ENCODE assay signal across 1 cellular context in the genomic region with DNA sequence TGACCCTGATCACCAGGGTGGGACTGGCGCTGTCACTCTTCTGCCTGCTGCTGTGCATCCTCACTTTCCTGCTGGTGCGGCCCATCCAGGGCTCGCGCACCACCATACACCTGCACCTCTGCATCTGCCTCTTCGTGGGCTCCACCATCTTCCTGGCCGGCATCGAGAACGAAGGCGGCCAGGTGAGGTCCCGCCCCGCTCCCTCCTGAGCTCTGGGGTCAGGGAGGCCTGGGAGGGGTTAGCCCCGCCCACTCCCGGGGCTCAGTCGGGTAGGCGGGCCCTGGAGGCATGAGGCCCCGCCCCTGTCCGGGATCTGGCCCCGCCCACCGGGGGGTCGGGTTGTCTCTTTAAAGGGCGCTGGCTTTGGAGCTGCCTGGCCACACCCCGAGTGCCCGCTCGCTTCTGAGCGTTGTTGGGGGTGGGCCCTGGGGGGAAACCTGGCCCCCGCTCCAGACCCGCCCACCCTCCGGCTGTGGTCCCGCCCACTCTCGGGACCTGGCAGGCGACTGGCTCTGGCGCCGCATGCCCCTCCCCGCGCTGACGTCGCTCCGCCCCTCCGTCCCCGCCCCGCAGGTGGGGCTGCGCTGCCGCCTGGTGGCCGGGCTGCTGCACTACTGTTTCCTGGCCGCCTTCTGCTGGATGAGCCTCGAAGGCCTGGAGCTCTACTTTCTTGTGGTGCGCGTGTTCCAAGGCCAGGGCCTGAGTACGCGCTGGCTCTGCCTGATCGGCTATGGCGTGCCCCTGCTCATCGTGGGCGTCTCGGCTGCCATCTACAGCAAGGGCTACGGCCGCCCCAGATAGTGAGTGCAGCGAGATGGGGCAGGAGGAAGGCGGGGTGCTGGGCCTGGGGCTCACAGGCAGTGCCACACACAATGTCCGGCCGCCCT.
TF ChIP-seq lines count a peak whose summit lies in the region.

No MANE protein-coding gene starts in this region.

TF ChIP-seq in GM12878, 131 proteins besides CTCF, POLR2A, EP300 and RAD21:
- no peak for TF ChIP-seq ETV6 (conservative IDR thresholded peaks at IDR 0.05 in 1 of 2, IDR thresholded peaks at IDR 0.05 in 1 of 2; ENCODE audit: borderline replicate concordance in 1 of 2, low read depth in 1 of 2)
- no peak for TF ChIP-seq YBX1 (IDR thresholded peaks at IDR 0.05)
- TF ChIP-seq HDGF (IDR thresholded peaks at IDR 0.05): peak; percentile 60; the same call in 1 of the 2 replicates
- 0 out of 2 replicates have a peak, but pooled peaks have one; percentile 47 for TF ChIP-seq TCF12 (IDR thresholded peaks at IDR 0.05; ENCODE audit: low read depth, low read length)
- peak; percentile 12; the same call in 1 of the 2 replicates for TF ChIP-seq IKZF1 (conservative IDR thresholded peaks at IDR 0.05)
- TF ChIP-seq SRF (IDR thresholded peaks at IDR 0.05; ENCODE audit: low read depth in 2 of 2, low read length in 2 of 2): 0 out of 4 replicates have a peak, but pooled peaks of 1 of the 2 experiments have one; percentile 5
- TF ChIP-seq BHLHE40 (IDR thresholded peaks at IDR 0.05; ENCODE audit: borderline replicate concordance in 1 of 2, low read depth in 2 of 2, low read length in 1 of 2): peak in 1 of 2 experiments; percentile 52; a peak in 1 of 4 replicates
- peak; percentile 64 for TF ChIP-seq SP1 (IDR thresholded peaks at IDR 0.05; ENCODE audit: low read depth, low read length)
- TF ChIP-seq PML (IDR thresholded peaks at IDR 0.05; ENCODE audit: low read length): peak; percentile 49; the same call in 1 of the 2 replicates
- peak in 1 of 2 experiments; percentile 30; a peak in 1 of 3 replicates for TF ChIP-seq EGR1 (IDR thresholded peaks at IDR 0.05; ENCODE audit: borderline replicate concordance in 1 of 2, low read depth in 2 of 2, low read length in 2 of 2)
- TF ChIP-seq, protein P1, sequence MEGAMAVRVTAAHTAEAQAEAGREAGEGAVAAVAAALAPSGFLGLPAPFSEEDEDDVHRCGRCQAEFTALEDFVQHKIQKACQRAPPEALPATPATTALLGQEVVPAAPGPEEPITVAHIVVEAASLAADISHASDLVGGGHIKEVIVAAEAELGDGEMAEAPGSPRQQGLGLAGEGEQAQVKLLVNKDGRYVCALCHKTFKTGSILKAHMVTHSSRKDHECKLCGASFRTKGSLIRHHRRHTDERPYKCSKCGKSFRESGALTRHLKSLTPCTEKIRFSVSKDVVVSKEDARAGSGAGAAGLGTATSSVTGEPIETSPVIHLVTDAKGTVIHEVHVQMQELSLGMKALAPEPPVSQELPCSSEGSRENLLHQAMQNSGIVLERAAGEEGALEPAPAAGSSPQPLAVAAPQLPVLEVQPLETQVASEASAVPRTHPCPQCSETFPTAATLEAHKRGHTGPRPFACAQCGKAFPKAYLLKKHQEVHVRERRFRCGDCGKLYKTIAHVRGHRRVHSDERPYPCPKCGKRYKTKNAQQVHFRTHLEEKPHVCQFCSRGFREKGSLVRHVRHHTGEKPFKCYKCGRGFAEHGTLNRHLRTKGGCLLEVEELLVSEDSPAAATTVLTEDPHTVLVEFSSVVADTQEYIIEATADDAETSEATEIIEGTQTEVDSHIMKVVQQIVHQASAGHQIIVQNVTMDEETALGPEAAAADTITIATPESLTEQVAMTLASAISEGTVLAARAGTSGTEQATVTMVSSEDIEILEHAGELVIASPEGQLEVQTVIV (IDR thresholded peaks at IDR 0.05; ENCODE audit: borderline replicate concordance, partially characterized antibody): no peak
- no peak for TF ChIP-seq TARDBP (IDR thresholded peaks at IDR 0.05; ENCODE audit: borderline replicate concordance)
- TF ChIP-seq CREB1 (IDR thresholded peaks at IDR 0.05; ENCODE audit: low read depth): peak; percentile 78
- peak; percentile 81 for TF ChIP-seq YY1 (IDR thresholded peaks at IDR 0.05; ENCODE audit: low read depth, low read length)
- TF ChIP-seq POLR2AphosphoS5 (IDR thresholded peaks at IDR 0.05; ENCODE audit: low read length): peak; percentile 51; the same call in 1 of the 2 replicates
- 0 out of 2 replicates have a peak, but pooled peaks have one; percentile 58 for TF ChIP-seq TCF3 (IDR thresholded peaks at IDR 0.05; ENCODE audit: borderline replicate concordance, insufficient read depth, low read depth, low read length)
- TF ChIP-seq, protein P2, sequence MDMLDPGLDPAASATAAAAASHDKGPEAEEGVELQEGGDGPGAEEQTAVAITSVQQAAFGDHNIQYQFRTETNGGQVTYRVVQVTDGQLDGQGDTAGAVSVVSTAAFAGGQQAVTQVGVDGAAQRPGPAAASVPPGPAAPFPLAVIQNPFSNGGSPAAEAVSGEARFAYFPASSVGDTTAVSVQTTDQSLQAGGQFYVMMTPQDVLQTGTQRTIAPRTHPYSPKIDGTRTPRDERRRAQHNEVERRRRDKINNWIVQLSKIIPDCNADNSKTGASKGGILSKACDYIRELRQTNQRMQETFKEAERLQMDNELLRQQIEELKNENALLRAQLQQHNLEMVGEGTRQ (IDR thresholded peaks at IDR 0.05; ENCODE audit: borderline replicate concordance, low read depth, low read length): no peak
- TF ChIP-seq, protein P3, sequence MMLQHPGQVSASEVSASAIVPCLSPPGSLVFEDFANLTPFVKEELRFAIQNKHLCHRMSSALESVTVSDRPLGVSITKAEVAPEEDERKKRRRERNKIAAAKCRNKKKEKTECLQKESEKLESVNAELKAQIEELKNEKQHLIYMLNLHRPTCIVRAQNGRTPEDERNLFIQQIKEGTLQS (IDR thresholded peaks at IDR 0.05; ENCODE audit: borderline replicate concordance, extremely low read depth, low read depth, low read length): no peak
- TF ChIP-seq POLR2AphosphoS2 (IDR thresholded peaks at IDR 0.05; ENCODE audit: low read depth, low read length): peak; percentile 73; the same call in 1 of the 2 replicates
- no peak for TF ChIP-seq ZBED1 (IDR thresholded peaks at IDR 0.05; ENCODE audit: borderline replicate concordance)
- TF ChIP-seq NR2F1 (conservative IDR thresholded peaks at IDR 0.05): peak; percentile 63
- TF ChIP-seq SMC3 (IDR thresholded peaks at IDR 0.05; ENCODE audit: borderline replicate concordance, low read length): peak; percentile 72
- peak; percentile 26; the same call in 1 of the 2 replicates for TF ChIP-seq RUNX3 (IDR thresholded peaks at IDR 0.05; ENCODE audit: low read length)
- TF ChIP-seq, protein P4, sequence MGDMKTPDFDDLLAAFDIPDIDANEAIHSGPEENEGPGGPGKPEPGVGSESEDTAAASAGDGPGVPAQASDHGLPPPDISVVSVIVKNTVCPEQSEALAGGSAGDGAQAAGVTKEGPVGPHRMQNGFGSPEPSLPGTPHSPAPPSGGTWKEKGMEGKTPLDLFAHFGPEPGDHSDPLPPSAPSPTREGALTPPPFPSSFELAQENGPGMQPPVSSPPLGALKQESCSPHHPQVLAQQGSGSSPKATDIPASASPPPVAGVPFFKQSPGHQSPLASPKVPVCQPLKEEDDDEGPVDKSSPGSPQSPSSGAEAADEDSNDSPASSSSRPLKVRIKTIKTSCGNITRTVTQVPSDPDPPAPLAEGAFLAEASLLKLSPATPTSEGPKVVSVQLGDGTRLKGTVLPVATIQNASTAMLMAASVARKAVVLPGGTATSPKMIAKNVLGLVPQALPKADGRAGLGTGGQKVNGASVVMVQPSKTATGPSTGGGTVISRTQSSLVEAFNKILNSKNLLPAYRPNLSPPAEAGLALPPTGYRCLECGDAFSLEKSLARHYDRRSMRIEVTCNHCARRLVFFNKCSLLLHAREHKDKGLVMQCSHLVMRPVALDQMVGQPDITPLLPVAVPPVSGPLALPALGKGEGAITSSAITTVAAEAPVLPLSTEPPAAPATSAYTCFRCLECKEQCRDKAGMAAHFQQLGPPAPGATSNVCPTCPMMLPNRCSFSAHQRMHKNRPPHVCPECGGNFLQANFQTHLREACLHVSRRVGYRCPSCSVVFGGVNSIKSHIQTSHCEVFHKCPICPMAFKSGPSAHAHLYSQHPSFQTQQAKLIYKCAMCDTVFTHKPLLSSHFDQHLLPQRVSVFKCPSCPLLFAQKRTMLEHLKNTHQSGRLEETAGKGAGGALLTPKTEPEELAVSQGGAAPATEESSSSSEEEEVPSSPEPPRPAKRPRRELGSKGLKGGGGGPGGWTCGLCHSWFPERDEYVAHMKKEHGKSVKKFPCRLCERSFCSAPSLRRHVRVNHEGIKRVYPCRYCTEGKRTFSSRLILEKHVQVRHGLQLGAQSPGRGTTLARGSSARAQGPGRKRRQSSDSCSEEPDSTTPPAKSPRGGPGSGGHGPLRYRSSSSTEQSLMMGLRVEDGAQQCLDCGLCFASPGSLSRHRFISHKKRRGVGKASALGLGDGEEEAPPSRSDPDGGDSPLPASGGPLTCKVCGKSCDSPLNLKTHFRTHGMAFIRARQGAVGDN (IDR thresholded peaks at IDR 0.05): peak; percentile 45; the same call in 1 of the 2 replicates
- no peak for TF ChIP-seq FOS (IDR thresholded peaks at IDR 0.05; ENCODE audit: borderline replicate concordance, extremely low read depth, insufficient read length)
